8 cellular contexts compared by ENCODE assay signal in the genomic region with DNA sequence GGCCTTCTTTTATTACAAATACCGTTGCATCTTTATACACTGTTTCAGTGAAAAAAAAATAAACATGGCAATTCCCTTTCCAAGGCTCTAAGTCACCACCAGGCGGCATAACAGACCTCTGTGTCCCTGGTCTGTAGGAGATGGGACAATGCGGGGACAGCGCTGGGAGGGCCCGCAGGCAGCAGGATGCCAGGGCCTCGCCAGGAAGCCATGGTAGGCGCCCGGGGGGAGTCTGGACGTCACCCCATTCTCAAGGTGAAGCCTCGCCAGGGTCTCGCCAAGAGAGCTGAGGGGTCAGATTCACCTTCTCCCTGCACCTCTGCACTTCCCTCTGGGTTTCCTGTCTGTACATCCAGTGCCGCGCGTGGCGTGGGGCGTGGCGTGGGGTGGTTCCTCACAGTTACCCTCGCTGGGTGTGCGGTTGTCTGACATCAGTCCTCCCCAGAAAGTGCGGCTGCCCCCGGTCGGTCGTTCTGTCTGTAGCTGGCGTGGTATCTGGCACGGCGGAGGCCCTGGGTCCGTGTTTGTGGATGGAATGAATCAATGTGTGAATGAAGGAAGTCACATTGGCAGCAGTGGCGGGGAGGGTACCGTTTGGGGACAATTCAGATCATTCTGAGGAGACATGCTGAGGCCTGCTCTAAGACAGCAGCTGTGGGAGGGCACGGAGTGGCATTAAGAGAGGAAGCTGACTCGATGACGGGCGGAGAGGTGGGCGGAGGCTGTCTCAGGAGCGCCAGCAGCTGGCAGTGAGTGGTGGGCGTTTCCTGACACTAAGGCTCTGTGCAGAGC. TPM values are rescaled to one million over a fixed set of nuclear protein-coding genes. Genes with fewer than 3 reads are reported as not detected.
A peak's percentile ranks its signal among the peaks of the same experiment; 100 is the strongest.
DNase-seq lines count a peak whose midpoint lies in the region; ATAC-seq, FAIRE-seq and TF ChIP-seq lines count a peak whose summit lies in the region.

No MANE protein-coding gene starts in this region.

- H3K4me3 Mint-ChIP-seq in T-cell: peak overlapping the region; percentile 81 to 86 (median 82)

- H3K27ac ChIP-seq in skin epidermis: peak overlapping the region in 20 of 21 experiments; percentile 41 to 90 (median 83)

- FAIRE-seq in GM19239 (lab: Jason Lieb, UNC): peak; percentile 72

- H3K4me1 Mint-ChIP-seq in T-cell: peaks cover 48 to 64% (median 50%) of the 10 kb centered on the region in 3 donors

- H3K27me3 ChIP-seq in adipocyte (replicated peaks; ENCODE audit: control insufficient read depth, insufficient read depth, low read length): no peaks in the 10 kb centered on the region

- H3K4me3 ChIP-seq in AG04449 (ENCODE audit: low read depth, low read length) (0 out of 2 replicates have a peak overlapping the region, but pooled peaks have one; percentile 13), adipocyte (ENCODE audit: low read length) (no peak overlapping the region), skin epidermis (peak overlapping the region; percentile 21 to 42 (median 27))

- H3K4me1 ChIP-seq in adipocyte (ENCODE audit: control insufficient read depth, insufficient read depth, low read length): peaks cover 51% of the 10 kb centered on the region

- ATAC-seq in T-cell (replicated peaks in 1 of 4): peak; percentile 79 to 82 (median 80)

- no peaks in the 10 kb centered on the region for H3K9me3 ChIP-seq in adipocyte (ENCODE audit: control insufficient read depth, low read length)

- TF ChIP-seq CTCF in AG04449 (IDR thresholded peaks at IDR 0.05; ENCODE audit: insufficient read depth, low read length, missing control alignments): peak; percentile 42

- H3K36me3 Mint-ChIP-seq in T-cell: no peaks in the 10 kb centered on the region

- DNase-seq in AG04449 (ENCODE audit: low read depth, low spot score) (no peak), GM19239 (ENCODE audit: insufficient read length, low spot score) (no peak), NCI-H1105 (lab: John Stamatoyannopoulos, UW) (peak; percentile 79), T-cell (peak; percentile 51 to 97 (median 94)), adipocyte (ENCODE audit: low read depth) (peak; percentile 60), hypothalamus (lab: John Stamatoyannopoulos, UW) (peak in 28 of 51 donors; percentile 20 to 80 (median 50)), DMS114 treated with DMSO at 0.1 percent for 48 hours (lab: John Stamatoyannopoulos, UW; ENCODE audit: unreplicated experiment) (no peak)

- no peaks in the 10 kb centered on the region for H3K9me3 Mint-ChIP-seq in T-cell

- POLR2A ChIA-PET in AG04449 (lab: Yijun Ruan, JAX): interaction anchor here (0.8 kb wide), 1 partner anchor 13 kb away, joined by 4 read pairs; no protein-coding TSS in a partner anchor
- POLR2A ChIA-PET in T-cell (lab: Charles Lee): interaction anchor here (0.6 to 5.6 kb wide), 18 partner anchors 10 to 72 kb away, joined by 3 to 152 read pairs (median 8); no protein-coding TSS in a partner anchor

- peaks cover 0 to 6% of the 10 kb centered on the region in 2 donors for H3K27me3 Mint-ChIP-seq in T-cell

- H3K36me3 ChIP-seq in adipocyte (ENCODE audit: control insufficient read depth, insufficient read depth, low read length, severe bottlenecking): no peaks in the 10 kb centered on the region

- CTCF ChIA-PET in AG04449 (lab: Yijun Ruan, JAX) (interaction anchor here (0.6 to 12.2 kb wide), 21 partner anchors 10 to 172 kb away, joined by 3 to 223 read pairs (median 4); no protein-coding TSS in a partner anchor), T-cell (lab: Charles Lee) (interaction anchor here (0.5 to 7.1 kb wide), 23 partner anchors 8 to 590 kb away, joined by 3 to 112 read pairs (median 5); no protein-coding TSS in a partner anchor)

- H3K27ac Mint-ChIP-seq in T-cell: peak overlapping the region; percentile 93 to 98

- H3K9ac ChIP-seq in adipocyte (ENCODE audit: low read length): no peak overlapping the region

RNA-seq across cellular contexts. Expression of a gene that starts 45.9 kb away (rescaled TPM):
- 100 to 1,000 TPM; 105 to 170 (median 128) TPM for total RNA-seq in T-cell

Comparison
In these comparisons a context has a peak if more than half of its experiments do, and no peak if none do; other contexts are left out.
1. DNase-seq: peak in NCI-H1105 (single experiment), T-cell (34 of 34), adipocyte (single experiment) and hypothalamus (28 of 51); none in AG04449 (single experiment), GM19239 (single experiment) and DMS114 treated with DMSO at 0.1 percent for 48 hours (single experiment).